ENCODE assay signal across 8 cellular contexts in genomic region chr11:34890812-34891211, GRCh38. TPM values are rescaled to one million over a fixed set of nuclear protein-coding genes. Genes with fewer than 3 reads are reported as not detected.
DNase-seq lines count a peak whose midpoint lies in the region; ATAC-seq, FAIRE-seq and TF ChIP-seq lines count a peak whose summit lies in the region.

No MANE protein-coding gene starts in this region.

- CTCF ChIA-PET in A549 (lab: Yijun Ruan, JAX): interaction anchor here (0.6 to 6.0 kb wide), 45 partner anchors 10 to 514 kb away, joined by 3 to 142 read pairs (median 4); partner anchors contain the start of gene ELF5

- H3K4me1 ChIP-seq in A549 (peaks cover 43% of the 10 kb centered on the region), colonic mucosa (no peaks in the 10 kb centered on the region), osteoblast (ENCODE audit: insufficient read depth, low read length) (no peaks in the 10 kb centered on the region)

- no peaks in the 10 kb centered on the region for H4K20me1 ChIP-seq in osteoblast (ENCODE audit: insufficient read depth, low read length)

- H3K27ac ChIP-seq in A549: peak overlapping the region; percentile 71 to 76
- H3K27ac ChIP-seq in colonic mucosa: no peak overlapping the region
- H3K27ac ChIP-seq in osteoblast (ENCODE audit: low read depth, low read length): no peak overlapping the region

- ATAC-seq in A549 (peak in 1 of 2 experiments; percentile 67; a peak in 3 of 6 replicates), HG02973 (IDR thresholded peaks at IDR 0.05; ENCODE audit: unreplicated experiment) (no peak), HG02610 (IDR thresholded peaks at IDR 0.05; ENCODE audit: unreplicated experiment) (no peak)

- no peaks in the 10 kb centered on the region for H3K36me3 ChIP-seq in colonic mucosa
- no peaks in the 10 kb centered on the region for H3K36me3 ChIP-seq in osteoblast (ENCODE audit: insufficient read depth, low read length)

- no peak overlapping the region for H3K9ac ChIP-seq in colonic mucosa (ENCODE audit: low read depth in 2 of 2, low read length in 2 of 2)

- H2AFZ ChIP-seq in osteoblast (ENCODE audit: low read length): no peak overlapping the region

- H3K4me2 ChIP-seq in A549: peak overlapping the region; percentile 17; the same call in 1 of the 3 replicates
- no peak overlapping the region for H3K4me2 ChIP-seq in osteoblast (ENCODE audit: insufficient read depth, low read length)

- intact Hi-C loops in colonic mucosa (cut with DNase I): loop anchor here (2.0 to 5.0 kb wide), 2 partner anchors 304 to 379 kb away; partner anchors contain the start of gene ELF5

- peak in 1 of 2 experiments; percentile 68 for DNase-seq in A549 (ENCODE audit: low read depth in 1 of 2, low spot score in 1 of 2)
- peak; percentile 54 for DNase-seq in NCI-H345 (lab: John Stamatoyannopoulos, UW)
- DNase-seq in colonic mucosa: no peak
- DNase-seq in osteoblast (ENCODE audit: insufficient read length, low spot score, missing footprints): peak; percentile 51
- DNase-seq in activated CD8-positive, alpha-beta memory T cell treated with anti-CD3 and anti-CD28 coated beads, Interleukin-2, amount 50 U/mL, for 4 hours: no peak

- H3K79me2 ChIP-seq in osteoblast (ENCODE audit: insufficient read depth, low read length): no peaks in the 10 kb centered on the region

- H3K4me3 ChIP-seq in A549: no peak overlapping the region
- H3K4me3 ChIP-seq in colonic mucosa: no peak overlapping the region
- H3K4me3 ChIP-seq in osteoblast (ENCODE audit: insufficient read depth, low read length): no peak overlapping the region

- TF ChIP-seq CTCF in A549 (IDR thresholded peaks at IDR 0.05) (peak; percentile 81), GM12872 (IDR thresholded peaks at IDR 0.05; ENCODE audit: insufficient read depth, low read depth, low read length) (peak; percentile 35; the same call in 1 of the 3 replicates), colonic mucosa (IDR thresholded peaks at IDR 0.05) (peak; percentile 37), osteoblast (IDR thresholded peaks at IDR 0.05; ENCODE audit: extremely low read depth, low read depth, low read length) (peak; percentile 56)

- H3K27me3 ChIP-seq in colonic mucosa (no peaks in the 10 kb centered on the region), osteoblast (ENCODE audit: insufficient read depth, low read length) (no peaks in the 10 kb centered on the region)

- no peak for TF ChIP-seq POLR2A in A549 (IDR thresholded peaks at IDR 0.05; ENCODE audit: low read length)

- WGBS in A549 (ENCODE audit: missing lambda C conversion rate): 0% methylated on average over 1 of the region's 1 CpG

- TF ChIP-seq RAD21 in A549 (conservative IDR thresholded peaks at IDR 0.05 in 1 of 2, IDR thresholded peaks at IDR 0.05 in 1 of 2): peak; percentile 88 to 95

- no peak for TF ChIP-seq EP300 in A549 (IDR thresholded peaks at IDR 0.05)

- no peaks in the 10 kb centered on the region for H3K9me3 ChIP-seq in A549
- H3K9me3 ChIP-seq in colonic mucosa: no peaks in the 10 kb centered on the region
- H3K9me3 ChIP-seq in osteoblast (ENCODE audit: low read depth, low read length): no peaks in the 10 kb centered on the region

- FAIRE-seq in A549 (lab: Jason Lieb, UNC): peak; percentile 94

- POLR2A ChIA-PET in A549 (lab: Yijun Ruan, JAX): no interaction called here

TF ChIP-seq in A549, 52 proteins besides CTCF, POLR2A, EP300 and RAD21:
- peak; percentile 48; the same call in 1 of the 2 replicates for TF ChIP-seq PBX3 (IDR thresholded peaks at IDR 0.05)
- no peak for TF ChIP-seq ZSCAN20 (CRISPR knock-in tag; IDR thresholded peaks at IDR 0.05)
- no peak for TF ChIP-seq USF2 (IDR thresholded peaks at IDR 0.05)
- no peak for TF ChIP-seq CBX2 (IDR thresholded peaks at IDR 0.05; ENCODE audit: borderline replicate concordance, low read depth)
- no peak for TF ChIP-seq E2F6 (IDR thresholded peaks at IDR 0.05; ENCODE audit: borderline replicate concordance, low read depth)
- TF ChIP-seq CHD4 (IDR thresholded peaks at IDR 0.05; ENCODE audit: borderline replicate concordance): no peak
- TF ChIP-seq FOXS1 (CRISPR knock-in tag; IDR thresholded peaks at IDR 0.05): no peak
- no peak for TF ChIP-seq PHF8 (IDR thresholded peaks at IDR 0.05; ENCODE audit: borderline replicate concordance, low read depth)
- no peak for TF ChIP-seq ZFP36 (IDR thresholded peaks at IDR 0.05; ENCODE audit: borderline replicate concordance, partially characterized antibody)
- TF ChIP-seq POLR2AphosphoS2 (conservative IDR thresholded peaks at IDR 0.05; ENCODE audit: low read length): no peak
- no peak for TF ChIP-seq ESRRA (IDR thresholded peaks at IDR 0.05; ENCODE audit: borderline replicate concordance, low read length)
- TF ChIP-seq MAFK (IDR thresholded peaks at IDR 0.05; ENCODE audit: partially characterized antibody): no peak
- TF ChIP-seq HOXB5 (CRISPR knock-in tag; IDR thresholded peaks at IDR 0.05): peak; percentile 91; the same call in 1 of the 2 replicates
- no peak for TF ChIP-seq HOXB13 (CRISPR knock-in tag; IDR thresholded peaks at IDR 0.05; ENCODE audit: low read depth)
- no peak for TF ChIP-seq CBX8 (IDR thresholded peaks at IDR 0.05)
- TF ChIP-seq HEYL (CRISPR knock-in tag; IDR thresholded peaks at IDR 0.05): no peak
- TF ChIP-seq SMC3 (IDR thresholded peaks at IDR 0.05): peak; percentile 95
- no peak for TF ChIP-seq MAZ (IDR thresholded peaks at IDR 0.05; ENCODE audit: borderline replicate concordance, low read depth, low read length)
- TF ChIP-seq HDAC2 (IDR thresholded peaks at IDR 0.05): no peak

RNA-seq across cellular contexts. Expression of gene APIP, which starts 25.4 kb away (rescaled TPM):
- polyA plus RNA-seq in A549 (2011; rRNA removed) (35.1 and 55.6 TPM in 2 replicates), A549 (2017; fragmentation: RNase III; extraction: RNeasy Plus Mini Kit Qiagen cat#74134 plus additional on column Dnase treatment) (36.1 to 42.4 TPM (median 38.6 TPM) in 3 replicates)
- polyA plus RNA-seq in A549 (2012; cell fraction: cytosol; rRNA removed): 14.2 and 19.1 TPM in 2 replicates
- polyA plus RNA-seq in A549 (2012; cell fraction: nucleus; rRNA removed): 5.3 and 9.0 TPM in 2 replicates
- 5.2 and 6.3 TPM in 2 replicates for polyA minus RNA-seq in A549 (2011; rRNA and poly(A)+ RNA removed)
- total RNA-seq in colonic mucosa (10 to 100 TPM; 39.4 to 60.7 TPM), osteoblast (23.9 and 27.5 TPM in 2 replicates)

RNA-seq across cellular contexts. Expression of gene PDHX, which starts 25.6 kb away (rescaled TPM):
- polyA plus RNA-seq in A549 (2011; rRNA removed): 51.4 and 87.4 TPM in 2 replicates
- polyA plus RNA-seq in A549 (2012; cell fraction: cytosol; rRNA removed): 20.3 and 22.1 TPM in 2 replicates
- polyA plus RNA-seq in A549 (2012; cell fraction: nucleus; rRNA removed): 10.4 and 14.6 TPM in 2 replicates
- polyA plus RNA-seq in A549 (2017; fragmentation: RNase III; extraction: RNeasy Plus Mini Kit Qiagen cat#74134 plus additional on column Dnase treatment): 45.8 to 46.5 TPM (median 46.1 TPM) in 3 replicates
- polyA minus RNA-seq in A549 (2011; rRNA and poly(A)+ RNA removed): 31.0 and 39.8 TPM in 2 replicates
- 10 to 100 TPM; 55.2 to 57.2 TPM for total RNA-seq in colonic mucosa
- total RNA-seq in osteoblast: 25.9 and 29.7 TPM in 2 replicates

Comparison
In these comparisons a context has a peak if more than half of its experiments do, and no peak if none do; other contexts are left out.
1. DNase-seq: peak in NCI-H345 (single experiment) and osteoblast (single experiment); none in colonic mucosa (single experiment) and activated CD8-positive, alpha-beta memory T cell treated with anti-CD3 and anti-CD28 coated beads, Interleukin-2, amount 50 U/mL, for 4 hours (single experiment).
2. H3K27ac ChIP-seq: peak in A549 (2 of 2); none in colonic mucosa (single experiment) and osteoblast (single experiment).
3. Peak in every context shown above with its lines, with median percentiles within 50 percentile points of each other: CTCF ChIP-seq.